Comparison of ENCODE assay signal across 13 cellular contexts in genomic region chr3:45907769-45908705, GRCh38. TPM values are rescaled to one million over a fixed set of nuclear protein-coding genes. Genes with fewer than 3 reads are reported as not detected.
DNase-seq lines count a peak whose midpoint lies in the region; ATAC-seq and TF ChIP-seq lines count a peak whose summit lies in the region.
"Had no signal": no experiment of that assay in that cellular context is flagged by ENCODE, and none has a peak within 500 bp of the region (broad histone marks: within the 10 kb centered on the region; RNA-seq: fewer than 3 reads in every experiment).

No MANE protein-coding gene starts in this region.

- H3K36me3 Mint-ChIP-seq in activated T-helper 17 cell treated with anti-CD3 and anti-CD28 coated beads, Interleukin-2, amount 50 U/mL, for 72 hours (ENCODE audit: low read depth): no peaks in the 10 kb centered on the region
- H3K36me3 Mint-ChIP-seq in immature natural killer cell: peaks cover 33 to 42% (median 37%) of the 10 kb centered on the region in 3 donors

- TF ChIP-seq CTCF in right atrium auricular region (IDR thresholded peaks at IDR 0.05) (no peak), ascending aorta (IDR thresholded peaks at IDR 0.05) (no peak)

- H3K27me3 Mint-ChIP-seq in activated T-helper 17 cell treated with anti-CD3 and anti-CD28 coated beads, Interleukin-2, amount 50 U/mL, for 72 hours: no peaks in the 10 kb centered on the region
- H3K27me3 Mint-ChIP-seq in immature natural killer cell (ENCODE audit: low read depth in 3 of 3): peaks cover 0 to 9% (median 7%) of the 10 kb centered on the region in 3 donors

- H3K27ac ChIP-seq in right atrium auricular region (no peak overlapping the region), ascending aorta (no peak overlapping the region)

- H3K27me3 ChIP-seq in right atrium auricular region: no peaks in the 10 kb centered on the region
- no peaks in the 10 kb centered on the region for H3K27me3 ChIP-seq in ascending aorta

- H3K27ac Mint-ChIP-seq in activated T-helper 17 cell treated with anti-CD3 and anti-CD28 coated beads, Interleukin-2, amount 50 U/mL, for 72 hours: no peak overlapping the region
- H3K27ac Mint-ChIP-seq in immature natural killer cell: peak overlapping the region in 5 of 6 donors; percentile 46 to 94 (median 75)
- H3K27ac Mint-ChIP-seq: activated naive CD4-positive, alpha-beta T cell treated with anti-CD3 and anti-CD28 coated beads for 36 hours had no signal

- H3K4me3 Mint-ChIP-seq in activated T-helper 17 cell treated with anti-CD3 and anti-CD28 coated beads, Interleukin-2, amount 50 U/mL, for 72 hours: peak overlapping the region; percentile 17
- peak overlapping the region; percentile 31 to 89 (median 67) for H3K4me3 Mint-ChIP-seq in immature natural killer cell
- H3K4me3 Mint-ChIP-seq: activated naive CD4-positive, alpha-beta T cell treated with anti-CD3 and anti-CD28 coated beads for 36 hours had no signal

- H3K4me3 ChIP-seq in right atrium auricular region: no peak overlapping the region
- no peak overlapping the region for H3K4me3 ChIP-seq in ascending aorta

- no peaks in the 10 kb centered on the region for H3K9me3 Mint-ChIP-seq in activated T-helper 17 cell treated with anti-CD3 and anti-CD28 coated beads, Interleukin-2, amount 50 U/mL, for 72 hours
- no peaks in the 10 kb centered on the region for H3K9me3 Mint-ChIP-seq in immature natural killer cell
- H3K9me3 Mint-ChIP-seq: activated naive CD4-positive, alpha-beta T cell treated with anti-CD3 and anti-CD28 coated beads for 36 hours had no signal

- H3K4me1 ChIP-seq in right atrium auricular region (no peaks in the 10 kb centered on the region), ascending aorta (no peaks in the 10 kb centered on the region)

- H3K36me3 ChIP-seq in right atrium auricular region: no peaks in the 10 kb centered on the region
- H3K36me3 ChIP-seq in ascending aorta: no peaks in the 10 kb centered on the region

- H3K4me1 Mint-ChIP-seq in activated T-helper 17 cell treated with anti-CD3 and anti-CD28 coated beads, Interleukin-2, amount 50 U/mL, for 72 hours: peaks cover 26% of the 10 kb centered on the region
- H3K4me1 Mint-ChIP-seq in immature natural killer cell: peaks cover 60 to 75% of the 10 kb centered on the region in 2 donors

- peak; percentile 76 for ATAC-seq in activated T-helper 17 cell treated with anti-CD3 and anti-CD28 coated beads, Interleukin-2, amount 50 U/mL, for 72 hours (replicated peaks)
- ATAC-seq in GM21515 (IDR thresholded peaks at IDR 0.05; ENCODE audit: unreplicated experiment): no peak
- ATAC-seq: Panc1 had no signal

- intact Hi-C loops in cardiac septum (cut with DNase I): loop anchor here (5.0 kb wide), 1 partner anchor 146 kb away; no protein-coding TSS in a partner anchor
- intact Hi-C loops in ascending aorta (cut with DNase I): no loop called here

- H3K9me3 ChIP-seq in right atrium auricular region (no peaks in the 10 kb centered on the region), ascending aorta (no peaks in the 10 kb centered on the region)

- peak; percentile 29 for DNase-seq in cardiac septum (ENCODE audit: low spot score)
- DNase-seq in right atrium auricular region (ENCODE audit: low spot score): no peak
- peak; percentile 38 to 44 (median 40) for DNase-seq in immature natural killer cell
- DNase-seq in ascending aorta (ENCODE audit: low spot score in 2 of 2): no peak
- no peak for DNase-seq in NCI-H446 treated with DMSO at 0.1 percent for 48 hours (lab: John Stamatoyannopoulos, UW)
- DNase-seq in ecto neural progenitor cell (ENCODE audit: low spot score): no peak
- DNase-seq: activated naive CD4-positive, alpha-beta T cell treated with anti-CD3 and anti-CD28 coated beads for 36 hours; C1 segment of cervical spinal cord; NCI-H2171 treated with DMSO at 0.1 percent for 48 hours had no signal

RNA-seq across cellular contexts. Expression of gene CCR9, which starts 21.7 kb away (rescaled TPM):
- total RNA-seq in cardiac septum (not detected), right atrium auricular region (not detected), ascending aorta (not detected)
- total RNA-seq in activated T-helper 17 cell treated with anti-CD3 and anti-CD28 coated beads, Interleukin-2, amount 50 U/mL, for 72 hours: under 1 TPM; 0.15 to 0.19 TPM
- polyA plus RNA-seq in immature natural killer cell: not detected
- total RNA-seq: activated naive CD4-positive, alpha-beta T cell treated with anti-CD3 and anti-CD28 coated beads for 36 hours had no signal
- polyA plus RNA-seq: neural cell had no signal

RNA-seq across cellular contexts. Expression of gene CXCR6, which starts 35.2 kb away (rescaled TPM):
- total RNA-seq in cardiac septum: 0.32 TPM
- total RNA-seq in right atrium auricular region: 1 to 10 TPM in 1 of 2 donors, not detected in 1; 1.2 TPM
- total RNA-seq in activated T-helper 17 cell treated with anti-CD3 and anti-CD28 coated beads, Interleukin-2, amount 50 U/mL, for 72 hours: 10 to 100 TPM; 13.7 to 25.4 TPM
- polyA plus RNA-seq in immature natural killer cell: 10 to 100 TPM in 1 of 3 donors, 1 to 10 TPM in 2; 2.7 to 14.7 (median 8.5) TPM
- 2.1 TPM for total RNA-seq in ascending aorta
- polyA plus RNA-seq: neural cell had no signal

Comparison
In these comparisons a context has a peak if more than half of its experiments do, and no peak if none do; other contexts are left out.
1. DNase-seq: peak in cardiac septum (single experiment) and immature natural killer cell (3 of 3); none in right atrium auricular region (single experiment), ascending aorta (0 of 2), NCI-H446 treated with DMSO at 0.1 percent for 48 hours (single experiment) and ecto neural progenitor cell (single experiment).